9 cellular contexts compared by ENCODE assay signal in genomic region chr20:45470939-45471338, GRCh38. TPM values are rescaled to one million over a fixed set of nuclear protein-coding genes. Genes with fewer than 3 reads are reported as not detected.
DNase-seq lines count a peak whose midpoint lies in the region; ATAC-seq, FAIRE-seq and TF ChIP-seq lines count a peak whose summit lies in the region.
"Had no signal": no experiment of that assay in that cellular context is flagged by ENCODE, and none has a peak within 500 bp of the region (broad histone marks: within the 10 kb centered on the region; RNA-seq: fewer than 3 reads in every experiment).

No MANE protein-coding gene starts in this region.

- peak overlapping the region in 1 of 2 donors; percentile 70 for H3K9ac ChIP-seq in kidney (ENCODE audit: low read length in 2 of 2)

- DNase-seq in CD8-positive, alpha-beta memory T cell = no peak
- DNase-seq in H7 (peak; percentile 37), kidney (no peak), substantia nigra (lab: John Stamatoyannopoulos, UW) (peak in 8 of 49 donors; percentile 7 to 49 (median 29)), NCI-H748 (lab: John Stamatoyannopoulos, UW; ENCODE audit: unreplicated experiment) (no peak), NCI-H1436 (lab: John Stamatoyannopoulos, UW) (no peak)

- H3K9me3 Mint-ChIP-seq in CD8-positive, alpha-beta memory T cell = no peaks in the 10 kb centered on the region
- no peaks in the 10 kb centered on the region for H3K9me3 Mint-ChIP-seq in activated naive CD8-positive, alpha-beta T cell (ENCODE audit: low read depth)

- H3K9me3 ChIP-seq in CD8-positive, alpha-beta memory T cell (ENCODE audit: low read length) = no peaks in the 10 kb centered on the region
- no peaks in the 10 kb centered on the region for H3K9me3 ChIP-seq in kidney (ENCODE audit: control insufficient read depth in 1 of 2, low read length in 2 of 2)

- peaks cover 5 to 13% (median 8%) of the 10 kb centered on the region in 3 donors for H3K4me1 Mint-ChIP-seq in CD8-positive, alpha-beta memory T cell
- peaks cover 3% of the 10 kb centered on the region for H3K4me1 Mint-ChIP-seq in activated naive CD8-positive, alpha-beta T cell (ENCODE audit: low read depth)

- no peak overlapping the region for H3K4me3 ChIP-seq in CD8-positive, alpha-beta memory T cell (ENCODE audit: low read length)
- H3K4me3 ChIP-seq in H7 (ENCODE audit: insufficient read depth, low read depth, low read length) (peak overlapping the region; percentile 65), kidney (ENCODE audit: low read length in 2 of 2) (peak overlapping the region; percentile 55 to 68)

- no peak for TF ChIP-seq CTCF in kidney (IDR thresholded peaks at IDR 0.05; ENCODE audit: borderline replicate concordance, extremely low read depth, insufficient read depth)

- peak overlapping the region in 6 of 7 donors; percentile 41 to 57 (median 50) for H3K4me3 Mint-ChIP-seq in CD8-positive, alpha-beta memory T cell
- H3K4me3 Mint-ChIP-seq in activated naive CD8-positive, alpha-beta T cell = peak overlapping the region; percentile 71

- peaks cover 38 to 72% of the 10 kb centered on the region in 2 donors for H3K27me3 Mint-ChIP-seq in CD8-positive, alpha-beta memory T cell
- peaks cover 26% of the 10 kb centered on the region for H3K27me3 Mint-ChIP-seq in activated naive CD8-positive, alpha-beta T cell

- no peaks in the 10 kb centered on the region for H3K36me3 Mint-ChIP-seq in CD8-positive, alpha-beta memory T cell
- peaks cover 6% of the 10 kb centered on the region for H3K36me3 Mint-ChIP-seq in activated naive CD8-positive, alpha-beta T cell

- no peaks in the 10 kb centered on the region for H3K36me3 ChIP-seq in CD8-positive, alpha-beta memory T cell (ENCODE audit: insufficient read depth, low read length)
- H3K36me3 ChIP-seq in H7 (replicated peaks; ENCODE audit: control insufficient read depth, insufficient read depth, low read length) (no peaks in the 10 kb centered on the region), kidney (ENCODE audit: control insufficient read depth in 1 of 2, insufficient read depth in 2 of 2, low read length in 2 of 2) (no peaks in the 10 kb centered on the region)

- FAIRE-seq in kidney (lab: Jason Lieb, UNC) = no peak

- H3K27ac ChIP-seq in CD8-positive, alpha-beta memory T cell (ENCODE audit: low read depth, low read length) = no peak overlapping the region
- H3K27ac ChIP-seq in kidney (ENCODE audit: low read depth in 2 of 2, low read length in 2 of 2) (peak overlapping the region; percentile 33 to 68), substantia nigra (ENCODE audit: low read depth, low read length, poor library complexity, severe bottlenecking) (peak overlapping the region; percentile 51)

- intact Hi-C loops in kidney (cut with DNase I) = no loop called here

- H3K27me3 ChIP-seq in CD8-positive, alpha-beta memory T cell (ENCODE audit: insufficient read depth, low read length, poor library complexity, severe bottlenecking) = peaks cover 25% of the 10 kb centered on the region
- peaks cover 30% of the 10 kb centered on the region for H3K27me3 ChIP-seq in H7 (ENCODE audit: control insufficient read depth, insufficient read depth, low read length)

- ATAC-seq in HG03039 (IDR thresholded peaks at IDR 0.05; ENCODE audit: unreplicated experiment) = no peak

- H3K27ac Mint-ChIP-seq in CD8-positive, alpha-beta memory T cell = peak overlapping the region in 1 of 8 donors; percentile 17
- no peak overlapping the region for H3K27ac Mint-ChIP-seq in activated naive CD8-positive, alpha-beta T cell

- H3K4me1 ChIP-seq in CD8-positive, alpha-beta memory T cell (ENCODE audit: insufficient read depth, low read length) = peaks cover 12% of the 10 kb centered on the region
- peaks cover 0 to 13% of the 10 kb centered on the region in 2 donors for H3K4me1 ChIP-seq in kidney (ENCODE audit: control insufficient read depth in 1 of 2, insufficient read depth in 1 of 2, low read depth in 1 of 2, low read length in 2 of 2)

- POLR2A ChIA-PET in CD8-positive, alpha-beta memory T cell (lab: Charles Lee) = no interaction called here

- CTCF ChIA-PET in CD8-positive, alpha-beta memory T cell (lab: Charles Lee) = interaction anchor here (0.9 kb wide), 1 partner anchor 108 kb away, joined by 3 read pairs; the partner anchor contains the start of gene SYS1

RNA-seq across cellular contexts. Expression of gene WFDC2, which starts 1.4 kb away (rescaled TPM):
- total RNA-seq in CD8-positive, alpha-beta memory T cell = under 1 TPM in 1 of 2 experiments, not detected in 1; 0.55 TPM
- polyA plus RNA-seq in CD8-positive, alpha-beta memory T cell = not detected
- total RNA-seq in H7 (2014; rRNA removed; shearing (Covaris generic)) = 10.0 and 16.5 TPM in 2 replicates
- 2,874 TPM for total RNA-seq in kidney
- polyA plus RNA-seq in kidney (ENCODE audit: insufficient read depth, low read depth, low replicate concordance) = 1,908 TPM
- total RNA-seq: glomerular endothelial cell had no signal

RNA-seq across cellular contexts. Expression of gene SPINT3, which starts 44.5 kb away (rescaled TPM):
- not detected for total RNA-seq in CD8-positive, alpha-beta memory T cell
- not detected for polyA plus RNA-seq in CD8-positive, alpha-beta memory T cell
- total RNA-seq in H7 (2014; rRNA removed; shearing (Covaris generic)) = not detected in 2 replicates
- total RNA-seq in kidney = not detected
- not detected for polyA plus RNA-seq in kidney (ENCODE audit: insufficient read depth, low read depth, low replicate concordance)
- total RNA-seq: glomerular endothelial cell had no signal

RNA-seq across cellular contexts. Expression of gene PIGT, which starts 55.0 kb away (rescaled TPM):
- 10 to 100 TPM; 76.3 to 76.4 TPM for total RNA-seq in CD8-positive, alpha-beta memory T cell
- 96.4 TPM for polyA plus RNA-seq in CD8-positive, alpha-beta memory T cell
- 67.9 and 70.5 TPM in 2 replicates for total RNA-seq in H7 (2014; rRNA removed; shearing (Covaris generic))
- total RNA-seq in kidney = 90.9 TPM
- 95.0 TPM for polyA plus RNA-seq in kidney (ENCODE audit: insufficient read depth, low read depth, low replicate concordance)

Comparison
In these comparisons a context has a peak if more than half of its experiments do, and no peak if none do; other contexts are left out.
1. RNA of gene WFDC2, which starts 1.4 kb away (total RNA-seq): 2,874 TPM in kidney (single experiment); 10.0 to 16.5 TPM in H7 and 0.55 TPM in CD8-positive, alpha-beta memory T cell; every median in the first group is over 100 times any median in the second.